ENCODE assay signal across 1 cellular context in the genomic region with DNA sequence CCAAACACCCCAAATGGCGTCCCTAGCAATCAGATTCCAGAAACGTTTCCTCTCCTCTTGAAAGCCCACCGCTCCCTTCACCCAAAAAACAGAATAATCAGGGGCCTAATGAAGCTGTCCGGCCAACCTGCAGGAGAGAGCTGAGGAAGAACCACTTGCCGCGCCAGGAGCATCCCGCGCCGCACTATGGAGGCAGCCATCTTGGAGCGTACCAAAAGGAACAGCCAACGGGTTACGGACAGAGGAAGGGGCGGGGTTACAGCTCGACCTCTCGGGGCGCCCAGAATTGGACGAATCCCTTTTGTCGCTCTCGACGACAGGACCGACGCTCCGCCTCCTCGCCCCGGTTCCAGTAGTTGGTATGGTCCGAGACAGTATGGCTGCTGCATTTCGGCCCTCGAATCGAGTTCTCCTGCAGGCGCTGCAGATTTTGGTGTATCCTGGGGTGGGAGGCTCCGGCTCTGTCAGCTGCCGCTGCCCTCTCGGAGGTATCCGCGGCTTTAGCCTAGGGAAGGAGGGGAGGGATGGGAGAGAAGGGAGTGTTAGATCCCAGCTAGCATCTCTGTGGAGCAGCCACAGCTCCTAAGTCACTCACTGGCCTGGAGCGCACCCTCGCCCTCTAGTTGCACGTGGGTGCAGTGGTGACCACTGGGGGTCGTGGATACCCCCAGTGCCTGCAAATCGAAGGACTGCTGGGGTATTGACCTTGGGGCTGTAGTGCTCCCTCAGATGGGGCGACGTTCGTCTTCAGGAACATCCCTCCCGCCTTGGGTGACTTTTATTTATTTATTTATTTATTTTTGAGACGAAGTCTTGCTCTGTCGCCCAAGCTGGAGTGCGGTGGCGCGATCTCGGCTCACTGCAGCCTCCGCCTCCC.
TF ChIP-seq lines count a peak whose summit lies in the region.

A gene (minus strand): TSS at position 219 of the 877 bp plus-strand sequence. CDS start 19 bp downstream, at position 200.
A gene with protein sequence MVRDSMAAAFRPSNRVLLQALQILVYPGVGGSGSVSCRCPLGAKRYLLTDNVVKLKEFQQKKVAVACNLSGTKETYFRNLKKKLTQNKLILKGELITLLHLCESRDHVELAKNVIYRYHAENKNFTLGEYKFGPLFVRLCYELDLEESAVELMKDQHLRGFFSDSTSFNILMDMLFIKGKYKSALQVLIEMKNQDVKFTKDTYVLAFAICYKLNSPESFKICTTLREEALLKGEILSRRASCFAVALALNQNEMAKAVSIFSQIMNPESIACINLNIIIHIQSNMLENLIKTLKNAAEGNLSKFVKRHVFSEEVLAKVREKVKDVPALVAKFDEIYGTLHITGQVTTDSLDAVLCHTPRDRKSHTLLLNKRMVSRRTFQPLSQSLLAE (plus strand): TSS at position 352 of the 877 bp plus-strand sequence. CDS start 10 bp downstream, at position 362.

TF ChIP-seq in HepG2, 621 proteins besides CTCF, POLR2A, EP300 and RAD21 (continued from another document and continues in another):
- TF ChIP-seq ZNF724P (CRISPR knock-in tag; IDR thresholded peaks at IDR 0.05; ENCODE audit: borderline replicate concordance) (peak; percentile 59; the same call in 1 of the 2 replicates), NFE2L2 (IDR thresholded peaks at IDR 0.05; ENCODE audit: low read length) (no peak), SYNCRIP (IDR thresholded peaks at IDR 0.05; ENCODE audit: insufficient read depth, low read depth, low read length) (no peak), CBX2 (IDR thresholded peaks at IDR 0.05; ENCODE audit: low read depth, low read length) (no peak), CBX2 (CRISPR knock-in tag; IDR thresholded peaks at IDR 0.05; ENCODE audit: low read depth) (no peak), ZNF589 (CRISPR knock-in tag; conservative IDR thresholded peaks at IDR 0.05) (no peak; the same call in 1 of the 2 replicates), ATAD3A (CRISPR knock-in tag; IDR thresholded peaks at IDR 0.05) (no peak), GATAD1 (CRISPR knock-in tag; IDR thresholded peaks at IDR 0.05) (peak; percentile 90), ZNF431 (CRISPR knock-in tag; IDR thresholded peaks at IDR 0.05; ENCODE audit: borderline replicate concordance, low read depth) (no peak), ZNF225 (CRISPR knock-in tag; IDR thresholded peaks at IDR 0.05) (no peak), ZNF75D (CRISPR knock-in tag; IDR thresholded peaks at IDR 0.05; ENCODE audit: borderline replicate concordance) (no peak), MAF1 (CRISPR knock-in tag; IDR thresholded peaks at IDR 0.05; ENCODE audit: borderline replicate concordance) (no peak), ZNF550 (CRISPR knock-in tag; IDR thresholded peaks at IDR 0.05; ENCODE audit: borderline replicate concordance) (no peak), SP140L (CRISPR knock-in tag; IDR thresholded peaks at IDR 0.05; ENCODE audit: borderline replicate concordance) (0 out of 2 replicates have a peak, but pooled peaks have one; percentile 71), TAF1 (CRISPR knock-in tag; IDR thresholded peaks at IDR 0.05) (peak; percentile 94), ELF1 (CRISPR knock-in tag; IDR thresholded peaks at IDR 0.05) (peak; percentile 36; the same call in 1 of the 2 replicates), ARNTL (CRISPR knock-in tag; IDR thresholded peaks at IDR 0.05) (peak; percentile 46; the same call in 1 of the 2 replicates)
- TF ChIP-seq, protein P1, sequence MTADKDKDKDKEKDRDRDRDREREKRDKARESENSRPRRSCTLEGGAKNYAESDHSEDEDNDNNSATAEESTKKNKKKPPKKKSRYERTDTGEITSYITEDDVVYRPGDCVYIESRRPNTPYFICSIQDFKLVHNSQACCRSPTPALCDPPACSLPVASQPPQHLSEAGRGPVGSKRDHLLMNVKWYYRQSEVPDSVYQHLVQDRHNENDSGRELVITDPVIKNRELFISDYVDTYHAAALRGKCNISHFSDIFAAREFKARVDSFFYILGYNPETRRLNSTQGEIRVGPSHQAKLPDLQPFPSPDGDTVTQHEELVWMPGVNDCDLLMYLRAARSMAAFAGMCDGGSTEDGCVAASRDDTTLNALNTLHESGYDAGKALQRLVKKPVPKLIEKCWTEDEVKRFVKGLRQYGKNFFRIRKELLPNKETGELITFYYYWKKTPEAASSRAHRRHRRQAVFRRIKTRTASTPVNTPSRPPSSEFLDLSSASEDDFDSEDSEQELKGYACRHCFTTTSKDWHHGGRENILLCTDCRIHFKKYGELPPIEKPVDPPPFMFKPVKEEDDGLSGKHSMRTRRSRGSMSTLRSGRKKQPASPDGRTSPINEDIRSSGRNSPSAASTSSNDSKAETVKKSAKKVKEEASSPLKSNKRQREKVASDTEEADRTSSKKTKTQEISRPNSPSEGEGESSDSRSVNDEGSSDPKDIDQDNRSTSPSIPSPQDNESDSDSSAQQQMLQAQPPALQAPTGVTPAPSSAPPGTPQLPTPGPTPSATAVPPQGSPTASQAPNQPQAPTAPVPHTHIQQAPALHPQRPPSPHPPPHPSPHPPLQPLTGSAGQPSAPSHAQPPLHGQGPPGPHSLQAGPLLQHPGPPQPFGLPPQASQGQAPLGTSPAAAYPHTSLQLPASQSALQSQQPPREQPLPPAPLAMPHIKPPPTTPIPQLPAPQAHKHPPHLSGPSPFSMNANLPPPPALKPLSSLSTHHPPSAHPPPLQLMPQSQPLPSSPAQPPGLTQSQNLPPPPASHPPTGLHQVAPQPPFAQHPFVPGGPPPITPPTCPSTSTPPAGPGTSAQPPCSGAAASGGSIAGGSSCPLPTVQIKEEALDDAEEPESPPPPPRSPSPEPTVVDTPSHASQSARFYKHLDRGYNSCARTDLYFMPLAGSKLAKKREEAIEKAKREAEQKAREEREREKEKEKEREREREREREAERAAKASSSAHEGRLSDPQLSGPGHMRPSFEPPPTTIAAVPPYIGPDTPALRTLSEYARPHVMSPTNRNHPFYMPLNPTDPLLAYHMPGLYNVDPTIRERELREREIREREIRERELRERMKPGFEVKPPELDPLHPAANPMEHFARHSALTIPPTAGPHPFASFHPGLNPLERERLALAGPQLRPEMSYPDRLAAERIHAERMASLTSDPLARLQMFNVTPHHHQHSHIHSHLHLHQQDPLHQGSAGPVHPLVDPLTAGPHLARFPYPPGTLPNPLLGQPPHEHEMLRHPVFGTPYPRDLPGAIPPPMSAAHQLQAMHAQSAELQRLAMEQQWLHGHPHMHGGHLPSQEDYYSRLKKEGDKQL (CRISPR knock-in tag; IDR thresholded peaks at IDR 0.05; ENCODE audit: low read depth): no peak
- TF ChIP-seq, protein P2, sequence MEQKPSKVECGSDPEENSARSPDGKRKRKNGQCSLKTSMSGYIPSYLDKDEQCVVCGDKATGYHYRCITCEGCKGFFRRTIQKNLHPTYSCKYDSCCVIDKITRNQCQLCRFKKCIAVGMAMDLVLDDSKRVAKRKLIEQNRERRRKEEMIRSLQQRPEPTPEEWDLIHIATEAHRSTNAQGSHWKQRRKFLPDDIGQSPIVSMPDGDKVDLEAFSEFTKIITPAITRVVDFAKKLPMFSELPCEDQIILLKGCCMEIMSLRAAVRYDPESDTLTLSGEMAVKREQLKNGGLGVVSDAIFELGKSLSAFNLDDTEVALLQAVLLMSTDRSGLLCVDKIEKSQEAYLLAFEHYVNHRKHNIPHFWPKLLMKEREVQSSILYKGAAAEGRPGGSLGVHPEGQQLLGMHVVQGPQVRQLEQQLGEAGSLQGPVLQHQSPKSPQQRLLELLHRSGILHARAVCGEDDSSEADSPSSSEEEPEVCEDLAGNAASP (CRISPR knock-in tag; IDR thresholded peaks at IDR 0.05; ENCODE audit: borderline replicate concordance): peak; percentile 44
- TF ChIP-seq, protein P3, sequence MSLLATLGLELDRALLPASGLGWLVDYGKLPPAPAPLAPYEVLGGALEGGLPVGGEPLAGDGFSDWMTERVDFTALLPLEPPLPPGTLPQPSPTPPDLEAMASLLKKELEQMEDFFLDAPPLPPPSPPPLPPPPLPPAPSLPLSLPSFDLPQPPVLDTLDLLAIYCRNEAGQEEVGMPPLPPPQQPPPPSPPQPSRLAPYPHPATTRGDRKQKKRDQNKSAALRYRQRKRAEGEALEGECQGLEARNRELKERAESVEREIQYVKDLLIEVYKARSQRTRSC (CRISPR knock-in tag; IDR thresholded peaks at IDR 0.05; ENCODE audit: low read depth): no peak
- TF ChIP-seq, protein P4, sequence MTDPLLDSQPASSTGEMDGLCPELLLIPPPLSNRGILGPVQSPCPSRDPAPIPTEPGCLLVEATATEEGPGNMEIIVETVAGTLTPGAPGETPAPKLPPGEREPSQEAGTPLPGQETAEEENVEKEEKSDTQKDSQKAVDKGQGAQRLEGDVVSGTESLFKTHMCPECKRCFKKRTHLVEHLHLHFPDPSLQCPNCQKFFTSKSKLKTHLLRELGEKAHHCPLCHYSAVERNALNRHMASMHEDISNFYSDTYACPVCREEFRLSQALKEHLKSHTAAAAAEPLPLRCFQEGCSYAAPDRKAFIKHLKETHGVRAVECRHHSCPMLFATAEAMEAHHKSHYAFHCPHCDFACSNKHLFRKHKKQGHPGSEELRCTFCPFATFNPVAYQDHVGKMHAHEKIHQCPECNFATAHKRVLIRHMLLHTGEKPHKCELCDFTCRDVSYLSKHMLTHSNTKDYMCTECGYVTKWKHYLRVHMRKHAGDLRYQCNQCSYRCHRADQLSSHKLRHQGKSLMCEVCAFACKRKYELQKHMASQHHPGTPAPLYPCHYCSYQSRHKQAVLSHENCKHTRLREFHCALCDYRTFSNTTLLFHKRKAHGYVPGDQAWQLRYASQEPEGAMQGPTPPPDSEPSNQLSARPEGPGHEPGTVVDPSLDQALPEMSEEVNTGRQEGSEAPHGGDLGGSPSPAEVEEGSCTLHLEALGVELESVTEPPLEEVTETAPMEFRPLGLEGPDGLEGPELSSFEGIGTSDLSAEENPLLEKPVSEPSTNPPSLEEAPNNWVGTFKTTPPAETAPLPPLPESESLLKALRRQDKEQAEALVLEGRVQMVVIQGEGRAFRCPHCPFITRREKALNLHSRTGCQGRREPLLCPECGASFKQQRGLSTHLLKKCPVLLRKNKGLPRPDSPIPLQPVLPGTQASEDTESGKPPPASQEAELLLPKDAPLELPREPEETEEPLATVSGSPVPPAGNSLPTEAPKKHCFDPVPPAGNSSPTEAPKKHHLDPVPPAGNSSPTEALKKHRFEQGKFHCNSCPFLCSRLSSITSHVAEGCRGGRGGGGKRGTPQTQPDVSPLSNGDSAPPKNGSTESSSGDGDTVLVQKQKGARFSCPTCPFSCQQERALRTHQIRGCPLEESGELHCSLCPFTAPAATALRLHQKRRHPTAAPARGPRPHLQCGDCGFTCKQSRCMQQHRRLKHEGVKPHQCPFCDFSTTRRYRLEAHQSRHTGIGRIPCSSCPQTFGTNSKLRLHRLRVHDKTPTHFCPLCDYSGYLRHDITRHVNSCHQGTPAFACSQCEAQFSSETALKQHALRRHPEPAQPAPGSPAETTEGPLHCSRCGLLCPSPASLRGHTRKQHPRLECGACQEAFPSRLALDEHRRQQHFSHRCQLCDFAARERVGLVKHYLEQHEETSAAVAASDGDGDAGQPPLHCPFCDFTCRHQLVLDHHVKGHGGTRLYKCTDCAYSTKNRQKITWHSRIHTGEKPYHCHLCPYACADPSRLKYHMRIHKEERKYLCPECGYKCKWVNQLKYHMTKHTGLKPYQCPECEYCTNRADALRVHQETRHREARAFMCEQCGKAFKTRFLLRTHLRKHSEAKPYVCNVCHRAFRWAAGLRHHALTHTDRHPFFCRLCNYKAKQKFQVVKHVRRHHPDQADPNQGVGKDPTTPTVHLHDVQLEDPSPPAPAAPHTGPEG (CRISPR knock-in tag; IDR thresholded peaks at IDR 0.05): no peak
- TF ChIP-seq, protein P5, sequence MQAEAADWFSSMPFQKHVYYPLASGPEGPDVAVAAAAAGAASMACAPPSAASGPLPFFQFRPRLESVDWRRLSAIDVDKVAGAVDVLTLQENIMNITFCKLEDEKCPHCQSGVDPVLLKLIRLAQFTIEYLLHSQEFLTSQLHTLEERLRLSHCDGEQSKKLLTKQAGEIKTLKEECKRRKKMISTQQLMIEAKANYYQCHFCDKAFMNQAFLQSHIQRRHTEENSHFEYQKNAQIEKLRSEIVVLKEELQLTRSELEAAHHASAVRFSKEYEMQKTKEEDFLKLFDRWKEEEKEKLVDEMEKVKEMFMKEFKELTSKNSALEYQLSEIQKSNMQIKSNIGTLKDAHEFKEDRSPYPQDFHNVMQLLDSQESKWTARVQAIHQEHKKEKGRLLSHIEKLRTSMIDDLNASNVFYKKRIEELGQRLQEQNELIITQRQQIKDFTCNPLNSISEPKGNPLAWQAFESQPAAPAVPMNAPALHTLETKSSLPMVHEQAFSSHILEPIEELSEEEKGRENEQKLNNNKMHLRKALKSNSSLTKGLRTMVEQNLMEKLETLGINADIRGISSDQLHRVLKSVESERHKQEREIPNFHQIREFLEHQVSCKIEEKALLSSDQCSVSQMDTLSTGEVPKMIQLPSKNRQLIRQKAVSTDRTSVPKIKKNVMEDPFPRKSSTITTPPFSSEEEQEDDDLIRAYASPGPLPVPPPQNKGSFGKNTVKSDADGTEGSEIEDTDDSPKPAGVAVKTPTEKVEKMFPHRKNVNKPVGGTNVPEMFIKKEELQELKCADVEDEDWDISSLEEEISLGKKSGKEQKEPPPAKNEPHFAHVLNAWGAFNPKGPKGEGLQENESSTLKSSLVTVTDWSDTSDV (CRISPR knock-in tag; IDR thresholded peaks at IDR 0.05): no peak; the same call in 1 of the 2 replicates
- TF ChIP-seq, protein P6, sequence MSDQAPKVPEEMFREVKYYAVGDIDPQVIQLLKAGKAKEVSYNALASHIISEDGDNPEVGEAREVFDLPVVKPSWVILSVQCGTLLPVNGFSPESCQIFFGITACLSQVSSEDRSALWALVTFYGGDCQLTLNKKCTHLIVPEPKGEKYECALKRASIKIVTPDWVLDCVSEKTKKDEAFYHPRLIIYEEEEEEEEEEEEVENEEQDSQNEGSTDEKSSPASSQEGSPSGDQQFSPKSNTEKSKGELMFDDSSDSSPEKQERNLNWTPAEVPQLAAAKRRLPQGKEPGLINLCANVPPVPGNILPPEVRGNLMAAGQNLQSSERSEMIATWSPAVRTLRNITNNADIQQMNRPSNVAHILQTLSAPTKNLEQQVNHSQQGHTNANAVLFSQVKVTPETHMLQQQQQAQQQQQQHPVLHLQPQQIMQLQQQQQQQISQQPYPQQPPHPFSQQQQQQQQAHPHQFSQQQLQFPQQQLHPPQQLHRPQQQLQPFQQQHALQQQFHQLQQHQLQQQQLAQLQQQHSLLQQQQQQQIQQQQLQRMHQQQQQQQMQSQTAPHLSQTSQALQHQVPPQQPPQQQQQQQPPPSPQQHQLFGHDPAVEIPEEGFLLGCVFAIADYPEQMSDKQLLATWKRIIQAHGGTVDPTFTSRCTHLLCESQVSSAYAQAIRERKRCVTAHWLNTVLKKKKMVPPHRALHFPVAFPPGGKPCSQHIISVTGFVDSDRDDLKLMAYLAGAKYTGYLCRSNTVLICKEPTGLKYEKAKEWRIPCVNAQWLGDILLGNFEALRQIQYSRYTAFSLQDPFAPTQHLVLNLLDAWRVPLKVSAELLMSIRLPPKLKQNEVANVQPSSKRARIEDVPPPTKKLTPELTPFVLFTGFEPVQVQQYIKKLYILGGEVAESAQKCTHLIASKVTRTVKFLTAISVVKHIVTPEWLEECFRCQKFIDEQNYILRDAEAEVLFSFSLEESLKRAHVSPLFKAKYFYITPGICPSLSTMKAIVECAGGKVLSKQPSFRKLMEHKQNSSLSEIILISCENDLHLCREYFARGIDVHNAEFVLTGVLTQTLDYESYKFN (CRISPR knock-in tag; conservative IDR thresholded peaks at IDR 0.05): peak; percentile 36; the same call in 1 of the 2 replicates
